Comparison of ENCODE assay signal across 20 cellular contexts in the genomic region with DNA sequence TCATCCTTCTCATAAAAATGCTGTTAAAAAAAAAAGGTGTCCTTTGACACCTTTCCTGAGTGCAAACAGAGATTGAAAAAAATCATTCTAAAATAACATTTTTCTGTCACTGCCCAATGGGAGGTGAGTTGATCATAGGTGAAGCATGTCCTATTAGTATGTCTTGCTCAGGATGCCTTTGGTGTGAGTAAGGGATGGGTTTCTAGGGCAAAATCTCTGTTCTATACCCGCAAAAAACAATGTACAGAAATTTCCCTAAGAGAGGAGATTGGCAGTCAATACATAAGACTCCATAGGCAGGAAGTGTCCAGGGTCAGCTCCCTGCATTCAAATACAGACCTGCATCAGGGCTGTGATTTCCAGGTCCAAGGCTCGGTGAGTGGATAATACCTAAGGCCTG.
"Had no signal": no experiment of that assay in that cellular context is flagged by ENCODE, and none has a peak within 500 bp of the region (broad histone marks: within the 10 kb centered on the region; RNA-seq: fewer than 3 reads in every experiment).

No MANE protein-coding gene starts in this region.

- H3K27ac Mint-ChIP-seq: effector memory CD8-positive, alpha-beta T cell; stimulated activated naive CD8-positive, alpha-beta T cell treated with anti-CD3 and anti-CD28 coated beads, Interleukin-15, Interleukin-2, amounts not matched to agents 100 ng/mL and 50 ng/mL, for 24 hours had no signal

- H3K4me1 ChIP-seq: gastrocnemius medialis, lower lobe of right lung, pancreas, right lobe of liver, tibial nerve, upper lobe of left lung had no signal

- H3K9me3 Mint-ChIP-seq: effector memory CD8-positive, alpha-beta T cell; naive B cell; neural crest cell; stimulated activated naive CD8-positive, alpha-beta T cell treated with anti-CD3 and anti-CD28 coated beads, Interleukin-15, Interleukin-2, amounts not matched to agents 100 ng/mL and 50 ng/mL, for 24 hours had no signal

- H3K4me3 Mint-ChIP-seq: effector memory CD8-positive, alpha-beta T cell; naive B cell; neural crest cell; stimulated activated naive B cell treated with anti-CD40 and anti-IgM and Interleukin-4, amounts not matched to agents 10 μg/mL and 1 μg/mL and 100 μg/mL, for 72 hours; stimulated activated naive CD8-positive, alpha-beta T cell treated with anti-CD3 and anti-CD28 coated beads, Interleukin-15, Interleukin-2, amounts not matched to agents 100 ng/mL and 50 ng/mL, for 24 hours had no signal

- H3K36me3 Mint-ChIP-seq: naive B cell had no signal

- H3K27ac ChIP-seq: gastrocnemius medialis, lower lobe of right lung, pancreas, right lobe of liver, thoracic aorta, tibial nerve, upper lobe of left lung had no signal

- H3K9me3 ChIP-seq: gastrocnemius medialis, lower lobe of right lung, neutrophil, pancreas, right lobe of liver, thoracic aorta, tibial nerve, upper lobe of left lung had no signal

- H3K36me3 ChIP-seq: gastrocnemius medialis, lower lobe of right lung, neutrophil, pancreas, right lobe of liver, thoracic aorta, tibial nerve, upper lobe of left lung had no signal

- H3K27me3 ChIP-seq: gastrocnemius medialis, neutrophil, pancreas, right lobe of liver, upper lobe of left lung had no signal

- H3K27me3 Mint-ChIP-seq: effector memory CD8-positive, alpha-beta T cell; naive B cell; stimulated activated naive CD8-positive, alpha-beta T cell treated with anti-CD3 and anti-CD28 coated beads, Interleukin-15, Interleukin-2, amounts not matched to agents 100 ng/mL and 50 ng/mL, for 24 hours had no signal

- DNase-seq: cortex of kidney; effector memory CD8-positive, alpha-beta T cell; erythroblast; gastrocnemius medialis; head of caudate nucleus; left ventricle myocardium superior; lower lobe of right lung; naive B cell; pancreas; right lobe of liver; small intestine; stimulated activated CD4-positive, alpha-beta T cell treated with anti-CD3 and anti-CD28 coated beads, Interleukin-15, amount 100 ng/mL, for 24 hours; stimulated activated CD4-positive, alpha-beta T cell treated with anti-CD3 and anti-CD28 coated beads, Interleukin-2, amount 100 ng/mL, for 48 hours; stimulated activated naive B cell treated with anti-CD40 and anti-IgM and Interleukin-4, amounts not matched to agents 10 μg/mL and 1 μg/mL and 100 μg/mL, for 72 hours; upper lobe of left lung had no signal

- H3K4me3 ChIP-seq: gastrocnemius medialis, lower lobe of right lung, pancreas, right lobe of liver, thoracic aorta, tibial nerve, upper lobe of left lung had no signal
